ENCODE assay signal across 8 cellular contexts in genomic region chr1:183416850-183417690, GRCh38. TPM values are rescaled to one million over a fixed set of nuclear protein-coding genes. Genes with fewer than 3 reads are reported as not detected.
DNase-seq lines count a peak whose midpoint lies in the region; ATAC-seq and TF ChIP-seq lines count a peak whose summit lies in the region.

No MANE protein-coding gene starts in this region.

- peaks cover 55% of the 10 kb centered on the region for H3K27me3 Mint-ChIP-seq in CD8-positive, alpha-beta T cell (ENCODE audit: low read depth)
- H3K27me3 Mint-ChIP-seq in activated CD8-positive, alpha-beta T cell treated with anti-CD3 and anti-CD28 coated beads for 36 hours = peaks cover 48% of the 10 kb centered on the region
- H3K27me3 Mint-ChIP-seq in endothelial cell (ENCODE audit: unreplicated experiment) (peaks cover 11% of the 10 kb centered on the region), memory B cell (peaks cover 31% of the 10 kb centered on the region)

- no peaks in the 10 kb centered on the region for H3K9me3 ChIP-seq in CD8-positive, alpha-beta T cell (ENCODE audit: low read length)

- CTCF ChIA-PET in CD8-positive, alpha-beta T cell (lab: Charles Lee) = no interaction called here
- CTCF ChIA-PET in activated CD8-positive, alpha-beta T cell treated with anti-CD3 and anti-CD28 coated beads for 36 hours (lab: Charles Lee) = no interaction called here

- H3K4me1 Mint-ChIP-seq in CD8-positive, alpha-beta T cell (ENCODE audit: low read depth) = peaks cover 27% of the 10 kb centered on the region
- peaks cover 23% of the 10 kb centered on the region for H3K4me1 Mint-ChIP-seq in activated CD8-positive, alpha-beta T cell treated with anti-CD3 and anti-CD28 coated beads for 36 hours (ENCODE audit: low read depth)
- H3K4me1 Mint-ChIP-seq in endothelial cell (ENCODE audit: unreplicated experiment) (peaks cover 22% of the 10 kb centered on the region), memory B cell (peaks cover 24% of the 10 kb centered on the region)

- no peaks in the 10 kb centered on the region for H3K9me3 Mint-ChIP-seq in CD8-positive, alpha-beta T cell
- no peaks in the 10 kb centered on the region for H3K9me3 Mint-ChIP-seq in activated CD8-positive, alpha-beta T cell treated with anti-CD3 and anti-CD28 coated beads for 36 hours
- H3K9me3 Mint-ChIP-seq in endothelial cell (ENCODE audit: unreplicated experiment) (no peaks in the 10 kb centered on the region), memory B cell (no peaks in the 10 kb centered on the region)

- no peaks in the 10 kb centered on the region for H3K36me3 Mint-ChIP-seq in CD8-positive, alpha-beta T cell
- H3K36me3 Mint-ChIP-seq in activated CD8-positive, alpha-beta T cell treated with anti-CD3 and anti-CD28 coated beads for 36 hours (ENCODE audit: low read depth) = no peaks in the 10 kb centered on the region
- H3K36me3 Mint-ChIP-seq in endothelial cell (ENCODE audit: low read depth, unreplicated experiment) (peaks cover 4% of the 10 kb centered on the region), memory B cell (no peaks in the 10 kb centered on the region)

- peaks cover 22% of the 10 kb centered on the region for H3K4me1 ChIP-seq in CD8-positive, alpha-beta T cell (ENCODE audit: insufficient read depth, low read length)

- no peak for TF ChIP-seq CTCF in CD8-positive, alpha-beta T cell (IDR thresholded peaks at IDR 0.05)
- TF ChIP-seq CTCF in activated CD8-positive, alpha-beta T cell treated with anti-CD3 and anti-CD28 coated beads for 36 hours (IDR thresholded peaks at IDR 0.05) = no peak
- no peak for TF ChIP-seq CTCF in endothelial cell (IDR thresholded peaks at IDR 0.05; ENCODE audit: unreplicated experiment)

- POLR2A ChIA-PET in CD8-positive, alpha-beta T cell (lab: Charles Lee) = no interaction called here
- POLR2A ChIA-PET in activated CD8-positive, alpha-beta T cell treated with anti-CD3 and anti-CD28 coated beads for 36 hours (lab: Charles Lee) = interaction anchor here (0.8 kb wide), 1 partner anchor 268 kb away, joined by 3 read pairs; no protein-coding TSS in a partner anchor

- DNase-seq in CD8-positive, alpha-beta T cell = peak in 5 of 7 experiments; percentile 8 to 55 (median 25)
- peak; percentile 16 for DNase-seq in NCI-H128 (lab: John Stamatoyannopoulos, UW; ENCODE audit: unreplicated experiment)
- peak; percentile 60 for DNase-seq in activated CD8-positive, alpha-beta T cell treated with anti-CD3 and anti-CD28 coated beads for 36 hours
- DNase-seq in endothelial cell (ENCODE audit: low spot score) = peak; percentile 90
- peak in 1 of 2 donors; percentile 22 for DNase-seq in memory B cell (ENCODE audit: low spot score in 2 of 2)
- peak; percentile 58 for DNase-seq in stimulated activated CD8-positive, alpha-beta memory T cell treated with anti-CD3 and anti-CD28 coated beads, Interleukin-4, amount 100 ng/mL, for 48 hours

- H3K27ac Mint-ChIP-seq in CD8-positive, alpha-beta T cell = no peak overlapping the region
- H3K27ac Mint-ChIP-seq in activated CD8-positive, alpha-beta T cell treated with anti-CD3 and anti-CD28 coated beads for 36 hours = no peak overlapping the region
- no peak overlapping the region for H3K27ac Mint-ChIP-seq in endothelial cell (ENCODE audit: unreplicated experiment)
- no peak overlapping the region for H3K27ac Mint-ChIP-seq in memory B cell

- intact Hi-C loops in CD8-positive, alpha-beta T cell (cut with DNase I, micrococcal nuclease) = no loop called here
- intact Hi-C loops in activated CD8-positive, alpha-beta T cell treated with anti-CD3 and anti-CD28 coated beads for 36 hours (cut with micrococcal nuclease) = no loop called here

- H3K4me3 Mint-ChIP-seq in CD8-positive, alpha-beta T cell = peak overlapping the region; percentile 66
- peak overlapping the region; percentile 30 for H3K4me3 Mint-ChIP-seq in activated CD8-positive, alpha-beta T cell treated with anti-CD3 and anti-CD28 coated beads for 36 hours
- H3K4me3 Mint-ChIP-seq in endothelial cell (ENCODE audit: unreplicated experiment) (peak overlapping the region; percentile 53), memory B cell (peak overlapping the region; percentile 47)

- H3K4me3 ChIP-seq in CD8-positive, alpha-beta T cell (ENCODE audit: low read depth, low read length) = peak overlapping the region; percentile 21

- no peaks in the 10 kb centered on the region for H3K36me3 ChIP-seq in CD8-positive, alpha-beta T cell (ENCODE audit: insufficient read depth, low read length)

- H3K27ac ChIP-seq in CD8-positive, alpha-beta T cell (ENCODE audit: low read depth, low read length) = no peak overlapping the region

- peaks cover 29% of the 10 kb centered on the region for H3K27me3 ChIP-seq in CD8-positive, alpha-beta T cell (ENCODE audit: insufficient read depth, low read length)

- ATAC-seq in CD8-positive, alpha-beta T cell = peak; percentile 83
- ATAC-seq in activated CD8-positive, alpha-beta T cell treated with anti-CD3 and anti-CD28 coated beads for 36 hours = peak; percentile 70
- ATAC-seq in memory B cell (ENCODE audit: low read depth) (peak; percentile 42), GM21447 (IDR thresholded peaks at IDR 0.05; ENCODE audit: unreplicated experiment) (no peak), GM21825 (IDR thresholded peaks at IDR 0.05; ENCODE audit: unreplicated experiment) (no peak)

RNA-seq across cellular contexts. Expression of gene NMNAT2, which starts 1.1 kb away (rescaled TPM):
- total RNA-seq in CD8-positive, alpha-beta T cell = not detected
- not detected for total RNA-seq in activated CD8-positive, alpha-beta T cell treated with anti-CD3 and anti-CD28 coated beads for 36 hours
- 1.7 TPM for total RNA-seq in endothelial cell (ENCODE audit: unreplicated experiment)

RNA-seq across cellular contexts. Expression of gene SMG7, which starts 55.2 kb away (rescaled TPM):
- total RNA-seq in CD8-positive, alpha-beta T cell = 10 to 100 TPM; 38.9 to 42.8 TPM
- 10 to 100 TPM; 59.2 to 59.5 TPM for total RNA-seq in activated CD8-positive, alpha-beta T cell treated with anti-CD3 and anti-CD28 coated beads for 36 hours
- 70.2 TPM for total RNA-seq in endothelial cell (ENCODE audit: unreplicated experiment)

Comparison
In these comparisons a context has a peak if more than half of its experiments do, and no peak if none do; other contexts are left out.
1. ATAC-seq: peak in CD8-positive, alpha-beta T cell (single experiment), activated CD8-positive, alpha-beta T cell treated with anti-CD3 and anti-CD28 coated beads for 36 hours (single experiment) and memory B cell (single experiment); none in GM21447 (single experiment) and GM21825 (single experiment).
2. Peak in every context shown above with its lines, with median percentiles within 50 percentile points of each other: H3K4me3 Mint-ChIP-seq.